ENCODE assay signal across 8 cellular contexts in the genomic region with DNA sequence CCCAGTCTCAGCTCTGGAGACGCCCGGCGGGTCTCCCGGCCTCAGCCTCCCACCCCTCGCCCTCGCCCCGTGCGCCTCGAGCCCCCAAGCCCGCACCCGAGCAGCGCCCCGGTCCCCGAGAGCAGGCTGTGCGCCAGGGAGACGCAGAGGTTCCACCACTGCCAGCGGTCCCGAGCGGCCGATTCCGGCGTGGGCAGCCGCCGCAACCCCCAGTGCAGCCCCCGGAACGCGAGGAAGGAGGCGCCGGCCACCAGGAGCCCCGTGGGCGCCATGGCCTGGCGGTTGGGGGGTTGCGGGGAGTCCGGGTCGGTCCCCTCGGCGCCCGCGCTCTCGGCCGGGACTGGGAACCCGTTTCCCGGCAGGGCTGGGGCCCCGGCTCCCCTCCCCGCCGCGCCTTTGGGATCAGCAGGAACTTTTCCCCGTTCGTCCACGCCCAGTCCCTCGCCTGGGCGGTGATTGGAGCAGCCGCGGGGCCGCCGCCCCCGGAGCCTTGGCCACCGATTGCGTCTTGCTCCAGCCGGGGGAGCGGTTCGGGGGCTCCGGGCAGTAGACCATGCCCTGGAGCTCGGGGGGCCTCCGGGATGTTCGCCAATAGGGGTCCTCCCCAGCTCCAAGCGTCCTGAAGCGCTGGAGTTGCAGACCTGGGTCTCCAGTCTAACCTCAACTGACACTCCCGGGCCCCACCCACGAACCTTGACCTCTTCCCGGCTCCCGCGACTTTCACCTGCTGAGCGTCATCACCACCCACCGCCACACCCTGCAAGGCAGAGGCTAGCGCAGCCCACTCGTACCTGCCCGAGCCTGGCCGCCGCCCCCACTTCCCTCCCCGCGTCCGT. TPM values are rescaled to one million over a fixed set of nuclear protein-coding genes. Genes with fewer than 3 reads are reported as not detected.
DNase-seq lines count a peak whose midpoint lies in the region; ATAC-seq and TF ChIP-seq lines count a peak whose summit lies in the region.

TLCD2 (minus strand) TSS at position 407 of the 836 bp plus-strand sequence; CDS start at position 272, 135 bp downstream.

- POLR2A ChIA-PET in HCT116 (lab: Charles Lee) = interaction anchor here (0.7 kb wide), 1 partner anchor 30 kb away, joined by 3 read pairs; no protein-coding TSS in a partner anchor

- no peak for TF ChIP-seq RAD21 in HCT116 (IDR thresholded peaks at IDR 0.05; ENCODE audit: low read depth)

- peak within 1 kb of the TSS; percentile 65 for H2BK15ac ChIP-seq in neuronal stem cell (ENCODE audit: low read length)

- TF ChIP-seq POLR2A in HCT116 (IDR thresholded peaks at IDR 0.05; ENCODE audit: borderline replicate concordance, extremely low read depth, insufficient read depth, insufficient read length) = no peak
- TF ChIP-seq POLR2A in gastroesophageal sphincter (IDR thresholded peaks at IDR 0.05) = peak; percentile 46 to 70

- H3K9ac ChIP-seq in BLaER1 (peak within 1 kb of the TSS; percentile 53; the same call in 1 of the 2 replicates), HCT116 (ENCODE audit: low read length) (peak within 1 kb of the TSS; percentile 72), neuronal stem cell (ENCODE audit: low read depth, low read length, poor library complexity) (peak within 1 kb of the TSS; percentile 90)

- no peak within 1 kb of the TSS for H4K91ac ChIP-seq in neuronal stem cell (ENCODE audit: low read depth, low read length, poor library complexity)

- H3K4me2 ChIP-seq in BLaER1 = peak within 1 kb of the TSS; percentile 89
- H3K4me2 ChIP-seq in HCT116 (ENCODE audit: low read length) = peak within 1 kb of the TSS; percentile 100
- peak within 1 kb of the TSS; percentile 93 for H3K4me2 ChIP-seq in neuronal stem cell (ENCODE audit: insufficient read depth, low read length, poor library complexity, severe bottlenecking)

- CTCF ChIA-PET in HCT116 (lab: Charles Lee) = no interaction called here
- CTCF ChIA-PET in activated CD8-positive, alpha-beta memory T cell treated with anti-CD3 and anti-CD28 coated beads, Interleukin-2, amount 10 ng/mL, durations not matched to agents 7 days and 5 days (lab: Charles Lee) = interaction anchor here (0.6 kb wide), 1 partner anchor 11 kb away, joined by 3 read pairs; no protein-coding TSS in a partner anchor

- peak within 1 kb of the TSS; percentile 94 for H3K18ac ChIP-seq in neuronal stem cell (ENCODE audit: low read length)

- H3K4me3 Mint-ChIP-seq in activated CD8-positive, alpha-beta memory T cell treated with anti-CD3 and anti-CD28 coated beads, Interleukin-2, amount 10 ng/mL, durations not matched to agents 7 days and 5 days = peak within 1 kb of the TSS; percentile 21

- H3K4me1 ChIP-seq in BLaER1 = peaks cover 23% of the 10 kb centered on the region
- peaks cover 32 to 57% of the 10 kb centered on the region in 2 experiments for H3K4me1 ChIP-seq in HCT116 (ENCODE audit: control insufficient read depth in 1 of 2, insufficient read depth in 2 of 2, low read length in 2 of 2)
- peaks cover 2 to 59% (median 35%) of the 10 kb centered on the region in 3 donors for H3K4me1 ChIP-seq in gastroesophageal sphincter
- H3K4me1 ChIP-seq in neuronal stem cell (ENCODE audit: control insufficient read depth in 2 of 2, insufficient read depth in 1 of 2, low read depth in 1 of 2, low read length in 2 of 2) = peaks cover 15 to 16% of the 10 kb centered on the region in 2 donors

- H3K27me3 ChIP-seq in BLaER1 (peaks cover 94% of the 10 kb centered on the region), HCT116 (ENCODE audit: insufficient read depth, low read length) (no peaks in the 10 kb centered on the region), gastroesophageal sphincter (no peaks in the 10 kb centered on the region), neuronal stem cell (ENCODE audit: control insufficient read depth in 3 of 3, insufficient read depth in 3 of 3, low read depth in 1 of 3, low read length in 3 of 3) (peaks cover 0 to 12% (median 2%) of the 10 kb centered on the region in 3 experiments)

- WGBS in gastroesophageal sphincter (ENCODE audit: low coverage in 1 of 2), 2 donors = 11% methylated on average over 13 of the region's 83 CpGs; no CpG with 5 or more reads in 1 of the 2 donors
- WGBS in neuronal stem cell (ENCODE audit: extremely low coverage in 2 of 2, insufficient read length in 2 of 2, insufficient replicate concordance in 1 of 2), 2 donors = no CpG with 5 or more reads among the region's 83 CpGs

- H3K14ac ChIP-seq in neuronal stem cell (ENCODE audit: low read length) = no peak within 1 kb of the TSS

- H3K4me1 Mint-ChIP-seq in activated CD8-positive, alpha-beta memory T cell treated with anti-CD3 and anti-CD28 coated beads, Interleukin-2, amount 10 ng/mL, durations not matched to agents 7 days and 5 days = peaks cover 10% of the 10 kb centered on the region

- no peaks in the 10 kb centered on the region for H3K9me2 ChIP-seq in HCT116 (ENCODE audit: insufficient read depth)

- DNase-seq in HCT116 (ENCODE audit: low read depth, low spot score) = peak; percentile 36
- no peak for DNase-seq in activated CD8-positive, alpha-beta memory T cell treated with anti-CD3 and anti-CD28 coated beads, Interleukin-2, amount 10 ng/mL, durations not matched to agents 7 days and 5 days
- no peak for DNase-seq in neuronal stem cell (ENCODE audit: low spot score)
- no peak for DNase-seq in activated gamma-delta T cell (lab: John Stamatoyannopoulos, UW)
- no peak for DNase-seq in HPDE6-E6E7 (ENCODE audit: extremely low spot score)

- no peak within 1 kb of the TSS for H3K4ac ChIP-seq in neuronal stem cell (ENCODE audit: low read length)

- peaks cover 25% of the 10 kb centered on the region; the same call in 1 of the 2 replicates for H3K79me2 ChIP-seq in HCT116 (ENCODE audit: insufficient read depth, low read length)

- no peak within 1 kb of the TSS for H2BK12ac ChIP-seq in neuronal stem cell (ENCODE audit: low read length)

- H2BK5ac ChIP-seq in neuronal stem cell (ENCODE audit: low read length) = no peak within 1 kb of the TSS

- no peak within 1 kb of the TSS for H4K8ac ChIP-seq in neuronal stem cell (ENCODE audit: low read depth, low read length)

- H4K20me1 ChIP-seq in BLaER1 = peaks cover 46% of the 10 kb centered on the region
- H4K20me1 ChIP-seq in HCT116 (ENCODE audit: insufficient read depth) = no peaks in the 10 kb centered on the region

- H3K9me3 ChIP-seq in BLaER1 = no peaks in the 10 kb centered on the region
- H3K9me3 ChIP-seq in HCT116 (ENCODE audit: control insufficient read depth in 1 of 2, insufficient read depth in 1 of 2, low read depth in 1 of 2, low read length in 2 of 2) = no peaks in the 10 kb centered on the region
- H3K9me3 ChIP-seq in gastroesophageal sphincter = no peaks in the 10 kb centered on the region
- no peaks in the 10 kb centered on the region for H3K9me3 ChIP-seq in neuronal stem cell (replicated peaks in 1 of 2; ENCODE audit: control insufficient read depth in 2 of 2, insufficient read depth in 1 of 2, low read depth in 1 of 2, low read length in 2 of 2)

- H3K36me3 ChIP-seq in BLaER1 (no peaks in the 10 kb centered on the region), HCT116 (ENCODE audit: control insufficient read depth in 1 of 2, insufficient read depth in 2 of 2, low read length in 2 of 2) (peaks cover 0 to 20% of the 10 kb centered on the region in 2 experiments; a peak in 1 of 4 replicates), gastroesophageal sphincter (peaks cover 0 to 36% of the 10 kb centered on the region in 2 donors), neuronal stem cell (replicated peaks in 1 of 2; ENCODE audit: control insufficient read depth in 2 of 2, insufficient read depth in 2 of 2, low read length in 2 of 2) (no peaks in the 10 kb centered on the region)

- TF ChIP-seq CTCF in HCT116 (IDR thresholded peaks at IDR 0.05 in 2 of 3, conservative IDR thresholded peaks at IDR 0.05 in 1 of 3; ENCODE audit: borderline replicate concordance in 1 of 3, insufficient read depth in 1 of 3, low read depth in 2 of 3, low read length in 2 of 3) (no peak), gastroesophageal sphincter (IDR thresholded peaks at IDR 0.05) (peak in 1 of 4 experiments; percentile 21)

- H3K9me3 Mint-ChIP-seq in activated CD8-positive, alpha-beta memory T cell treated with anti-CD3 and anti-CD28 coated beads, Interleukin-2, amount 10 ng/mL, durations not matched to agents 7 days and 5 days (ENCODE audit: low read depth) = no peaks in the 10 kb centered on the region

- H3K27me3 Mint-ChIP-seq in activated CD8-positive, alpha-beta memory T cell treated with anti-CD3 and anti-CD28 coated beads, Interleukin-2, amount 10 ng/mL, durations not matched to agents 7 days and 5 days = peaks cover 44% of the 10 kb centered on the region

- peak within 1 kb of the TSS; percentile 83 for H3K23ac ChIP-seq in neuronal stem cell (ENCODE audit: low read depth, low read length, poor library complexity)

- no peak within 1 kb of the TSS for H2AFZ ChIP-seq in HCT116 (ENCODE audit: low read depth, low read length, poor library complexity, severe bottlenecking)
- H2AFZ ChIP-seq in neuronal stem cell (ENCODE audit: low read length) = peak within 1 kb of the TSS; percentile 89

- intact Hi-C loops in HCT116 (cut with micrococcal nuclease) = loop anchor here (10.0 kb wide), 1 partner anchor 695 kb away; the partner anchor contains the start of gene MNT

- TF ChIP-seq EP300 in gastroesophageal sphincter (IDR thresholded peaks at IDR 0.05) = no peak

- ATAC-seq in HCT116 (peak; percentile 65), gastroesophageal sphincter (peak; percentile 50), HG02870 (IDR thresholded peaks at IDR 0.05; ENCODE audit: unreplicated experiment) (no peak)
- ATAC-seq in activated CD8-positive, alpha-beta memory T cell treated with anti-CD3 and anti-CD28 coated beads, Interleukin-2, amount 10 ng/mL, durations not matched to agents 7 days and 5 days = peak; percentile 50

- no peak within 1 kb of the TSS for H2BK120ac ChIP-seq in neuronal stem cell (ENCODE audit: low read depth, low read length)

- BruUV-seq in HCT116 (replicated peaks; lab: Mats Ljungman, UMichigan) = no TSS peak

- no peak within 1 kb of the TSS for H3K27ac Mint-ChIP-seq in activated CD8-positive, alpha-beta memory T cell treated with anti-CD3 and anti-CD28 coated beads, Interleukin-2, amount 10 ng/mL, durations not matched to agents 7 days and 5 days

- peaks cover 2% of the 10 kb centered on the region for H3K79me1 ChIP-seq in neuronal stem cell (ENCODE audit: low read depth, low read length)

- RAD21 ChIA-PET in HCT116 (lab: Charles Lee; ENCODE audit: low non-redundant PET in 1 of 2, low total read pairs in 2 of 2, uncharacterized antibody in 2 of 2, unreplicated experiment in 2 of 2) = no interaction called here

- H3K27ac ChIP-seq in BLaER1 (no peak within 1 kb of the TSS), HCT116 (ENCODE audit: low read depth, low read length) (peak within 1 kb of the TSS; percentile 55; the same call in 1 of the 2 replicates), gastroesophageal sphincter (peak within 1 kb of the TSS; percentile 54 to 88 (median 86)), neuronal stem cell (replicated peaks; ENCODE audit: low read length) (no peak within 1 kb of the TSS)

- H3K4me3 ChIP-seq in BLaER1 (peak within 1 kb of the TSS; percentile 67), HCT116 (replicated peaks in 1 of 2; ENCODE audit: low read depth in 1 of 2, low read length in 2 of 2) (peak within 1 kb of the TSS; percentile 51 to 70), gastroesophageal sphincter (peak within 1 kb of the TSS; percentile 83 to 90), neuronal stem cell (ENCODE audit: low read length in 2 of 2) (peak within 1 kb of the TSS; percentile 46 to 84)

- H2AK5ac ChIP-seq in neuronal stem cell (ENCODE audit: low read depth, low read length) = no peak within 1 kb of the TSS

- H3K36me3 Mint-ChIP-seq in activated CD8-positive, alpha-beta memory T cell treated with anti-CD3 and anti-CD28 coated beads, Interleukin-2, amount 10 ng/mL, durations not matched to agents 7 days and 5 days = no peaks in the 10 kb centered on the region

RNA-seq across cellular contexts. Expression of gene TLCD2, which starts in this region (rescaled TPM):
- total RNA-seq in HCT116 (2021; ENCODE audit: unreplicated experiment) = 1.8 TPM
- 1.5 and 1.9 TPM in 2 replicates for polyA plus RNA-seq in HCT116 (2012)
- under 1 TPM; 0.20 to 0.28 TPM for total RNA-seq in activated CD8-positive, alpha-beta memory T cell treated with anti-CD3 and anti-CD28 coated beads, Interleukin-2, amount 10 ng/mL, durations not matched to agents 7 days and 5 days
- total RNA-seq in gastroesophageal sphincter = 1 to 10 TPM; 4.2 to 5.1 (median 4.8) TPM
- 0.75 TPM for polyA plus RNA-seq in neuronal stem cell (2013, experiment 1 of 2)
- 0.72 TPM for polyA plus RNA-seq in neuronal stem cell (2013, experiment 2 of 2)

Comparison
In these comparisons a context has a peak if more than half of its experiments do, and no peak if none do; other contexts are left out.
1. Peak in ATAC-seq in activated CD8-positive, alpha-beta memory T cell treated with anti-CD3 and anti-CD28 coated beads, Interleukin-2, amount 10 ng/mL, durations not matched to agents 7 days and 5 days; RNA of the gene not detected or under 1 TPM.
2. H3K27ac ChIP-seq: peak in HCT116 (single experiment) and gastroesophageal sphincter (4 of 4); none in BLaER1 (single experiment) and neuronal stem cell (single experiment).
3. Peak in every context shown above with its lines, with median percentiles within 50 percentile points of each other: H3K4me2 ChIP-seq, H3K4me3 ChIP-seq and H3K9ac ChIP-seq.